8 cellular contexts compared by ENCODE assay signal in the genomic region with DNA sequence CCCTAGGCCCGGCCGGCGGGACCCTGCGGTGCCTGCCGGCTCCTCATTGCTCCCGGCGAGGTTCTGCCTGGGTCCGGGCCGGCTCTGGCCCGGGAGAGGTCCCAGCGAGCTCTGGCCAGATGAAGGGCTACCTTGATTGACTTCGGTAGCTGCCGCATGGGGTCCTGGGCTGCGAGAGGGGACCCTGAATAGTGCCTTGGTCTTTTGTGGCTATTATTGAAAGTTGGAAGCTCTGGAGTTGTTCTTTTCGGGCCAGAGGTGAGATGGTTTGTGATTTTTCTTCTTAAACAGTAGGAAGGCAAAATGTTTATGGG. TPM values are rescaled to one million over a fixed set of nuclear protein-coding genes. Genes with fewer than 3 reads are reported as not detected.
DNase-seq lines count a peak whose midpoint lies in the region; ATAC-seq and TF ChIP-seq lines count a peak whose summit lies in the region.

No MANE protein-coding gene starts in this region.

- H3K36me3 ChIP-seq in ES-I3 (ENCODE audit: insufficient read depth, low read length) (peaks cover 5% of the 10 kb centered on the region; the same call in 1 of the 2 replicates), Panc1 (ENCODE audit: control insufficient read depth, insufficient read depth, low read length) (peaks cover 17% of the 10 kb centered on the region), esophagus muscularis mucosa (peaks cover 0 to 12% (median 5%) of the 10 kb centered on the region in 4 donors), trophoblast cell (ENCODE audit: control insufficient read depth in 1 of 2, insufficient read depth in 2 of 2, low read length in 2 of 2) (peaks cover 0 to 11% of the 10 kb centered on the region in 2 experiments)

- H3K27me3 ChIP-seq in Panc1 (ENCODE audit: control insufficient read depth, insufficient read depth, low read length) (no peaks in the 10 kb centered on the region), esophagus muscularis mucosa (peaks cover 0 to 6% (median 0%) of the 10 kb centered on the region in 4 donors), trophoblast cell (ENCODE audit: insufficient read depth, low read length) (no peaks in the 10 kb centered on the region)

- peak overlapping the region; percentile 91 for H4K12ac ChIP-seq in trophoblast cell (ENCODE audit: low read depth, low read length)

- peak overlapping the region; percentile 73 for H3K4me2 ChIP-seq in trophoblast cell (ENCODE audit: low read length)

- no peak overlapping the region for H3K23ac ChIP-seq in trophoblast cell (ENCODE audit: low read length)

- intact Hi-C loops in Panc1 (cut with micrococcal nuclease; ENCODE audit: unreplicated experiment), result no loop called here
- intact Hi-C loops in esophagus muscularis mucosa (cut with DNase I), result loop anchor here (10.0 kb wide), 1 partner anchor 197 kb away; the partner anchor contains the start of gene AGTPBP1

- H3K4me3 ChIP-seq in Panc1 (ENCODE audit: low read depth in 2 of 2, low read length in 2 of 2), result peak overlapping the region; percentile 91 to 95
- H3K4me3 ChIP-seq in esophagus muscularis mucosa, result peak overlapping the region; percentile 73 to 97 (median 90)
- peak overlapping the region; percentile 98 for H3K4me3 ChIP-seq in trophoblast cell (ENCODE audit: low read depth, low read length)

- H3K4me1 ChIP-seq in ES-I3 (ENCODE audit: insufficient read depth, low read length), result peaks cover 7% of the 10 kb centered on the region
- H3K4me1 ChIP-seq in Panc1 (ENCODE audit: control insufficient read depth, insufficient read depth, low read length), result peaks cover 8% of the 10 kb centered on the region; the same call in 1 of the 2 replicates
- H3K4me1 ChIP-seq in esophagus muscularis mucosa, result peaks cover 21 to 57% (median 52%) of the 10 kb centered on the region in 4 donors
- no peaks in the 10 kb centered on the region for H3K4me1 ChIP-seq in trophoblast cell (ENCODE audit: control insufficient read depth in 1 of 2, insufficient read depth in 2 of 2, low read length in 2 of 2)

- peaks cover 8% of the 10 kb centered on the region for H3K79me2 ChIP-seq in trophoblast cell (ENCODE audit: control insufficient read depth, insufficient read depth, low read length, poor library complexity)

- H3K18ac ChIP-seq in trophoblast cell (ENCODE audit: low read length), result peak overlapping the region; percentile 99

- H3K9me3 ChIP-seq in ES-I3 (ENCODE audit: control insufficient read depth, insufficient read depth, low read length) (no peaks in the 10 kb centered on the region), Panc1 (ENCODE audit: control insufficient read depth, insufficient read depth, low read depth, low read length) (no peaks in the 10 kb centered on the region), esophagus muscularis mucosa (no peaks in the 10 kb centered on the region), trophoblast cell (ENCODE audit: insufficient read depth, low read depth, low read length) (no peaks in the 10 kb centered on the region)

- no peak overlapping the region for H2BK12ac ChIP-seq in trophoblast cell (ENCODE audit: low read length)

- no peak for TF ChIP-seq EP300 in esophagus muscularis mucosa (IDR thresholded peaks at IDR 0.05)

- ATAC-seq in Panc1, result no peak
- ATAC-seq in GM18867 (IDR thresholded peaks at IDR 0.05; ENCODE audit: unreplicated experiment), result no peak
- no peak for ATAC-seq in GM18909 (IDR thresholded peaks at IDR 0.05; ENCODE audit: poor library complexity, unreplicated experiment)

- peak overlapping the region; percentile 81 for H2AK5ac ChIP-seq in trophoblast cell (ENCODE audit: low read length)

- H3K14ac ChIP-seq in trophoblast cell (ENCODE audit: low read length), result peak overlapping the region; percentile 98

- CTCF ChIA-PET in Panc1 (lab: Charles Lee), result no interaction called here

- peaks cover 8% of the 10 kb centered on the region for H3K79me1 ChIP-seq in trophoblast cell (ENCODE audit: low read length)

- no peak for TF ChIP-seq CTCF in Panc1 (IDR thresholded peaks at IDR 0.05)
- TF ChIP-seq CTCF in esophagus muscularis mucosa (IDR thresholded peaks at IDR 0.05), result no peak

- BruUV-seq in Panc1 (replicated peaks; lab: Mats Ljungman, UMichigan), result no TSS peak

- H3K4ac ChIP-seq in trophoblast cell (ENCODE audit: low read depth, low read length), result peak overlapping the region; percentile 83

- POLR2A ChIA-PET in Panc1 (lab: Charles Lee), result no interaction called here

- peak overlapping the region; percentile 97 for H2AFZ ChIP-seq in trophoblast cell (ENCODE audit: insufficient read depth, low read length, poor library complexity)

- in situ Hi-C loops in Panc1 (cut with HindIII; ENCODE audit: low pct_unique_long_range_greater_than_20kb, low sequenced_read_pairs), result no loop called here

- peak overlapping the region; percentile 97 for H4K91ac ChIP-seq in trophoblast cell (ENCODE audit: low read depth, low read length)

- 0% methylated on average over 4 of the region's 15 CpGs for WGBS in esophagus muscularis mucosa
- no CpG with 5 or more reads among the region's 15 CpGs for WGBS in trophoblast cell (ENCODE audit: extremely low coverage, insufficient coverage, insufficient read length)

- peak overlapping the region; percentile 94 for H4K8ac ChIP-seq in trophoblast cell (ENCODE audit: low read depth, low read length)

- peak overlapping the region; percentile 85 for H3K9ac ChIP-seq in ES-I3 (ENCODE audit: low read depth, low read length)
- H3K9ac ChIP-seq in trophoblast cell (ENCODE audit: low read length), result peak overlapping the region; percentile 88

- H2BK5ac ChIP-seq in trophoblast cell (ENCODE audit: low read depth, low read length, poor library complexity), result peak overlapping the region; percentile 85

- H2BK120ac ChIP-seq in trophoblast cell (ENCODE audit: insufficient read depth, low read length, poor library complexity), result peak overlapping the region; percentile 96

- DNase-seq in Panc1 (ENCODE audit: low read depth, low spot score) (no peak), esophagus muscularis mucosa (ENCODE audit: extremely low spot score) (no peak), trophoblast cell (no peak), A172 (ENCODE audit: low spot score) (no peak), HT-29 (ENCODE audit: low spot score) (no peak)

- H3K27ac ChIP-seq in Panc1 (ENCODE audit: low read length), result peak overlapping the region; percentile 90
- peak overlapping the region; percentile 90 to 98 (median 94) for H3K27ac ChIP-seq in esophagus muscularis mucosa (replicated peaks in 1 of 4)
- peak overlapping the region; percentile 85 for H3K27ac ChIP-seq in trophoblast cell (ENCODE audit: low read depth, low read length)

- no peak for TF ChIP-seq POLR2A in esophagus muscularis mucosa (IDR thresholded peaks at IDR 0.05; ENCODE audit: low read depth)

RNA-seq across cellular contexts. Expression of gene NAA35, which starts 0.6 kb away (rescaled TPM):
- total RNA-seq in Panc1 (2021; ENCODE audit: unreplicated experiment) (21.3 TPM), esophagus muscularis mucosa (10 to 100 TPM; 16.4 to 20.8 (median 18.1) TPM)
- 11.4 TPM for polyA plus RNA-seq in Panc1 (2012; ENCODE audit: insufficient read length)
- polyA plus RNA-seq in trophoblast cell (2013), result 29.7 and 30.0 TPM in 2 replicates
- total RNA-seq in A172 (2014; rRNA removed; shearing (Covaris generic)), result 36.6 and 38.7 TPM in 2 replicates
- 16.6 and 18.7 TPM in 2 replicates for total RNA-seq in HT-29 (2014; rRNA removed; shearing (Covaris generic))
